16 cellular contexts compared by ENCODE assay signal in genomic region chr5:132770476-132771159, GRCh38. TPM values are rescaled to one million over a fixed set of nuclear protein-coding genes. Genes with fewer than 3 reads are reported as not detected.
DNase-seq lines count a peak whose midpoint lies in the region; ATAC-seq and TF ChIP-seq lines count a peak whose summit lies in the region.
"Had no signal": no experiment of that assay in that cellular context is flagged by ENCODE, and none has a peak within 500 bp of the region (broad histone marks: within the 10 kb centered on the region; RNA-seq: fewer than 3 reads in every experiment).

No MANE protein-coding gene starts in this region.

- no peak for TF ChIP-seq POLR2A in esophagus squamous epithelium (IDR thresholded peaks at IDR 0.05)

- intact Hi-C loops in esophagus squamous epithelium (cut with DNase I), result no loop called here

- no peak for TF ChIP-seq CTCF in esophagus squamous epithelium (IDR thresholded peaks at IDR 0.05)
- no peak for TF ChIP-seq CTCF in WTC11 (IDR thresholded peaks at IDR 0.05)

- CTCF ChIA-PET in WTC11 (lab: Charles Lee), result interaction anchor here (0.7 to 1.5 kb wide), 5 partner anchors 16 to 244 kb away, joined by 3 to 9 read pairs (median 5); no protein-coding TSS in a partner anchor

- WGBS in esophagus squamous epithelium, 2 donors, result 0 to 31% methylated on average over 1 to 4 of the region's 8 CpGs
- 94% methylated on average over 8 of the region's 8 CpGs for WGBS in thymus

- no peaks in the 10 kb centered on the region for H3K27me3 ChIP-seq in esophagus squamous epithelium
- peaks cover 5% of the 10 kb centered on the region for H3K27me3 ChIP-seq in thymus (ENCODE audit: control insufficient read depth, insufficient read depth)

- peak; percentile 58 for DNase-seq in NCI-H82 (lab: John Stamatoyannopoulos, UW)
- DNase-seq in NCI-H82 treated with DMSO at 0.1 percent for 48 hours (lab: John Stamatoyannopoulos, UW; ENCODE audit: unreplicated experiment), result no peak
- DNase-seq in esophagus squamous epithelium (lab: John Stamatoyannopoulos, UW), result no peak
- DNase-seq in mesenteric fat pad (ENCODE audit: low spot score), result peak; percentile 82
- DNase-seq in SKM-1 (lab: John Stamatoyannopoulos, UW; ENCODE audit: unreplicated experiment), result no peak
- DNase-seq in WTC11 (ENCODE audit: low spot score), result no peak
- DNase-seq: activated CD4-positive, alpha-beta memory T cell treated with anti-CD3 and anti-CD28 coated beads, Interleukin-2, amount 10 ng/mL, durations not matched to agents 7 days and 5 days; activated naive CD4-positive, alpha-beta T cell treated with anti-CD3 and anti-CD28 coated beads for 36 hours; GF-D8; HFFc6; left lung; NCI-H446 treated with DMSO at 0.1 percent for 48 hours had no signal

- H3K27ac ChIP-seq in esophagus squamous epithelium (peak overlapping the region in 3 of 4 donors; percentile 48 to 71 (median 62)), thymus (ENCODE audit: low read depth) (peak overlapping the region; percentile 8)
- H3K27ac ChIP-seq: 22Rv1, prostate gland had no signal

- H3K4me3 ChIP-seq in esophagus squamous epithelium, result no peak overlapping the region
- no peak overlapping the region for H3K4me3 ChIP-seq in thymus (ENCODE audit: low read length)
- H3K4me3 ChIP-seq: left lung, prostate gland had no signal

- no peaks in the 10 kb centered on the region for H3K9me3 Mint-ChIP-seq in WTC11
- H3K9me3 Mint-ChIP-seq: activated CD4-positive, alpha-beta memory T cell treated with anti-CD3 and anti-CD28 coated beads, Interleukin-2, amount 10 ng/mL, durations not matched to agents 7 days and 5 days; activated naive CD4-positive, alpha-beta T cell treated with anti-CD3 and anti-CD28 coated beads for 36 hours; HFFc6 had no signal

- H3K36me3 ChIP-seq in esophagus squamous epithelium, result peaks cover 0 to 1% (median 0%) of the 10 kb centered on the region in 3 donors
- H3K36me3 ChIP-seq in thymus (ENCODE audit: control insufficient read depth, insufficient read depth), result no peaks in the 10 kb centered on the region
- H3K36me3 ChIP-seq: left lung, prostate gland had no signal

- H3K4me3 Mint-ChIP-seq in WTC11, result no peak overlapping the region
- H3K4me3 Mint-ChIP-seq: activated CD4-positive, alpha-beta memory T cell treated with anti-CD3 and anti-CD28 coated beads, Interleukin-2, amount 10 ng/mL, durations not matched to agents 7 days and 5 days; activated naive CD4-positive, alpha-beta T cell treated with anti-CD3 and anti-CD28 coated beads for 36 hours; HFFc6 had no signal

- peaks cover 6% of the 10 kb centered on the region; the same call in 1 of the 2 replicates for H3K27me3 Mint-ChIP-seq in WTC11 (ENCODE audit: low read depth)
- H3K27me3 Mint-ChIP-seq: activated CD4-positive, alpha-beta memory T cell treated with anti-CD3 and anti-CD28 coated beads, Interleukin-2, amount 10 ng/mL, durations not matched to agents 7 days and 5 days had no signal

- peaks cover 30 to 91% (median 40%) of the 10 kb centered on the region in 3 donors for H3K4me1 ChIP-seq in esophagus squamous epithelium
- no peaks in the 10 kb centered on the region for H3K4me1 ChIP-seq in thymus (ENCODE audit: control insufficient read depth, insufficient read depth, low read length)
- H3K4me1 ChIP-seq: prostate gland had no signal

- POLR2A ChIA-PET in WTC11 (lab: Charles Lee), result interaction anchor here (0.9 to 1.2 kb wide), 2 partner anchors 23 to 49 kb away, joined by 3 to 4 read pairs; no protein-coding TSS in a partner anchor

- no peaks in the 10 kb centered on the region for H3K9me3 ChIP-seq in esophagus squamous epithelium
- H3K9me3 ChIP-seq in thymus (ENCODE audit: control insufficient read depth), result no peaks in the 10 kb centered on the region
- H3K9me3 ChIP-seq: left lung, prostate gland had no signal

- peaks cover 21% of the 10 kb centered on the region for H3K4me1 Mint-ChIP-seq in WTC11

- no peak; the same call in 1 of the 2 replicates for ATAC-seq in WTC11
- no peak for ATAC-seq in HG03196 (IDR thresholded peaks at IDR 0.05; ENCODE audit: unreplicated experiment)
- ATAC-seq: left lung had no signal

- no peak overlapping the region for H3K27ac Mint-ChIP-seq in WTC11
- H3K27ac Mint-ChIP-seq: activated CD4-positive, alpha-beta memory T cell treated with anti-CD3 and anti-CD28 coated beads, Interleukin-2, amount 10 ng/mL, durations not matched to agents 7 days and 5 days; activated naive CD4-positive, alpha-beta T cell treated with anti-CD3 and anti-CD28 coated beads for 36 hours; HFFc6 had no signal

- no peaks in the 10 kb centered on the region for H3K36me3 Mint-ChIP-seq in WTC11

TF ChIP-seq in WTC11, 78 proteins besides CTCF, POLR2A, EP300 and RAD21 (continues in another document):
- TF ChIP-seq NR1H2 (CRISPR knock-in tag; IDR thresholded peaks at IDR 0.05) (no peak), ESRRA (CRISPR knock-in tag; IDR thresholded peaks at IDR 0.05; ENCODE audit: borderline replicate concordance) (no peak), AR (CRISPR knock-in tag; IDR thresholded peaks at IDR 0.05) (no peak), ZNF263 (CRISPR knock-in tag; IDR thresholded peaks at IDR 0.05; ENCODE audit: low read depth) (no peak), SP1 (CRISPR knock-in tag; conservative IDR thresholded peaks at IDR 0.05) (no peak), NR3C1 (CRISPR knock-in tag; conservative IDR thresholded peaks at IDR 0.05; ENCODE audit: low read depth) (no peak), ZNF317 (CRISPR knock-in tag; IDR thresholded peaks at IDR 0.05; ENCODE audit: borderline replicate concordance, low read depth) (no peak), E2F5 (CRISPR knock-in tag; IDR thresholded peaks at IDR 0.05) (no peak), JAZF1 (CRISPR knock-in tag; IDR thresholded peaks at IDR 0.05) (no peak), ZNF512 (CRISPR knock-in tag; IDR thresholded peaks at IDR 0.05; ENCODE audit: borderline replicate concordance) (no peak)

RNA-seq across cellular contexts. Expression of gene SEPTIN8, which starts 6.4 kb away (rescaled TPM):
- total RNA-seq in esophagus squamous epithelium (10 to 100 TPM; 31.9 to 44.9 (median 38.3) TPM), mesenteric fat pad (33.4 TPM), WTC11 (2021) (35.8 to 43.3 TPM (median 38.1 TPM) in 3 replicates)
- polyA plus RNA-seq in thymus, result 13.8 TPM

RNA-seq across cellular contexts. Expression of gene CCNI2, which starts 23.4 kb away (rescaled TPM):
- under 1 TPM in 2 of 4 donors, not detected in 2; 0.19 to 0.29 TPM for total RNA-seq in esophagus squamous epithelium
- not detected for total RNA-seq in mesenteric fat pad
- 2.5 TPM for polyA plus RNA-seq in thymus
- 1.1 to 1.7 TPM (median 1.6 TPM) in 3 replicates for total RNA-seq in WTC11 (2021)
- total RNA-seq: HFFc6 had no signal

RNA-seq across cellular contexts. Expression of gene KIF3A, which starts 33.3 kb away (rescaled TPM):
- total RNA-seq in esophagus squamous epithelium (1 to 10 TPM; 2.2 to 7.6 (median 4.6) TPM), mesenteric fat pad (5.2 TPM), WTC11 (2021) (10.1 to 12.5 TPM (median 12.1 TPM) in 3 replicates)
- polyA plus RNA-seq in thymus, result 6.6 TPM

RNA-seq across cellular contexts. Expression of gene SOWAHA, which starts 42.5 kb away (rescaled TPM):
- total RNA-seq in esophagus squamous epithelium (under 1 TPM in 2 of 4 donors, not detected in 2; 0.13 to 0.45 TPM), mesenteric fat pad (not detected), WTC11 (2021) (0.11 to 0.25 TPM (median 0.16 TPM) in 3 replicates)
- polyA plus RNA-seq in thymus, result 4.3 TPM
- total RNA-seq: activated CD4-positive, alpha-beta memory T cell treated with anti-CD3 and anti-CD28 coated beads, Interleukin-2, amount 10 ng/mL, durations not matched to agents 7 days and 5 days; activated naive CD4-positive, alpha-beta T cell treated with anti-CD3 and anti-CD28 coated beads for 36 hours; HFFc6 had no signal

RNA-seq across cellular contexts. Expression of gene SHROOM1, which starts 59.8 kb away (rescaled TPM):
- 10 to 100 TPM in 1 of 4 donors, 1 to 10 TPM in 3; 2.7 to 10.7 (median 3.7) TPM for total RNA-seq in esophagus squamous epithelium
- 10.6 TPM for total RNA-seq in mesenteric fat pad
- polyA plus RNA-seq in thymus, result 6.2 TPM
- 7.9 to 8.1 TPM (median 8.0 TPM) in 3 replicates for total RNA-seq in WTC11 (2021)

Comparison
In these comparisons a context has a peak if more than half of its experiments do, and no peak if none do; other contexts are left out.
1. DNase-seq: peak in NCI-H82 (single experiment) and mesenteric fat pad (single experiment); none in NCI-H82 treated with DMSO at 0.1 percent for 48 hours (single experiment), esophagus squamous epithelium (single experiment), SKM-1 (single experiment) and WTC11 (single experiment).